ENCODE assay signal across 17 cellular contexts in the genomic region with DNA sequence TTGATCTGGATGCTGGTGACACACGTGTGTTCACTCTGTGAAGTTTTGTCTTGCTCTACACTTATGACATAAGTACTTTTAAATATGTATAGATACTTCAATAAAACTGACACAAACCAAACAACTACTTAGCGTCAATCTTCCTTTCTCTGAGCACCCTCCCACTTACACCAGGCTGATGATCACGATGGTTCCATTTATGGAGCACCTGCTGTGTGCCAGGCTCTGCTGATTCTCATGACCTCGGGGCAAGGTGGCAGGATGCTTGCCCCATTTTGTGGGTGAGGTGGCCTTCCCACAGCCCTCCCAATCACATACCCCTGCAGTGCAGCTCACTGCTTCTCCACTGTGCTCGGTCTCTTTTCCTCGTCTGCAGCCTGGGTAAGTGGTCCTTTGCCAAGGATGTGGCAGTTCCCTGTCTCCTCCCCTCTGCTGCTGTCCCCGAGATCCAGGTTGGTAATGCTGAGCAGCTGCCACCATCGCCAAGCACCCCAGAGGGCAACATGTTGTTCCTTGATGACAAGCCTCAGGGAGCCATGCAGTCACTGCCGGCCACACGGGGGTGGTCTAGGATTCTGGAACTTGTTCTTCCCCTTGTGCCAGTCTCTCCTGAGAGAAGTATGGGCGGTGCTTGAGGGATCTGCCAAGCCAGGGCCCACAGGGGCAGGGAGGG. TPM values are rescaled to one million over a fixed set of nuclear protein-coding genes. Genes with fewer than 3 reads are reported as not detected.
DNase-seq lines count a peak whose midpoint lies in the region; ATAC-seq, FAIRE-seq and TF ChIP-seq lines count a peak whose summit lies in the region.
"Had no signal": no experiment of that assay in that cellular context is flagged by ENCODE, and none has a peak within 500 bp of the region (broad histone marks: within the 10 kb centered on the region; RNA-seq: fewer than 3 reads in every experiment).

No MANE protein-coding gene starts in this region.

- H3K27me3 Mint-ChIP-seq in stimulated activated memory B cell treated with anti-CD40 and anti-IgM and Interleukin-4, amounts not matched to agents 10 μg/mL and 1 μg/mL and 100 μg/mL, for 72 hours: peaks cover 23% of the 10 kb centered on the region

- intact Hi-C loops in HepG2 (cut with micrococcal nuclease; ENCODE audit: unreplicated experiment): no loop called here
- intact Hi-C loops in right lobe of liver (cut with DNase I): no loop called here
- intact Hi-C loops in ascending aorta (cut with DNase I): no loop called here

- no peak overlapping the region for H3K4me2 ChIP-seq in HepG2 (ENCODE audit: low read depth, low read length)
- H3K4me2 ChIP-seq: BLaER1 treated with 17β-estradiol and CSF1 and Interleukin-3, amounts not matched to agents 10 nM and 100 nM had no signal

- H4K20me1 ChIP-seq in HepG2 (ENCODE audit: insufficient read depth, low read length): no peaks in the 10 kb centered on the region
- H4K20me1 ChIP-seq: BLaER1 treated with 17β-estradiol and CSF1 and Interleukin-3, amounts not matched to agents 10 nM and 100 nM had no signal

- POLR2A ChIA-PET in HepG2 (lab: Yijun Ruan, JAX): no interaction called here

- CTCF ChIA-PET in HepG2 (lab: Yijun Ruan, JAX; ENCODE audit: low intra/inter-chr PET ratio, low total read pairs): no interaction called here

- BruUV-seq in HepG2 (replicated peaks; lab: Mats Ljungman, UMichigan): no TSS peak

- TF ChIP-seq EP300 in HepG2 (IDR thresholded peaks at IDR 0.05; ENCODE audit: low read depth in 2 of 2, low read length in 2 of 2) (no peak), HepG2 (CRISPR knock-in tag; IDR thresholded peaks at IDR 0.05; ENCODE audit: borderline replicate concordance) (no peak)

- H3K36me3 Mint-ChIP-seq in stimulated activated memory B cell treated with anti-CD40 and anti-IgM and Interleukin-4, amounts not matched to agents 10 μg/mL and 1 μg/mL and 100 μg/mL, for 72 hours: no peaks in the 10 kb centered on the region

- H3K36me3 ChIP-seq in HepG2 (replicated peaks in 1 of 2; ENCODE audit: control insufficient read depth in 1 of 2, insufficient read depth in 2 of 2, low read length in 2 of 2) (no peaks in the 10 kb centered on the region), right lobe of liver (no peaks in the 10 kb centered on the region), H7 (replicated peaks; ENCODE audit: control insufficient read depth, insufficient read depth, low read length) (no peaks in the 10 kb centered on the region), ascending aorta (no peaks in the 10 kb centered on the region)
- H3K36me3 ChIP-seq: BLaER1 treated with 17β-estradiol and CSF1 and Interleukin-3, amounts not matched to agents 10 nM and 100 nM had no signal

- no peak overlapping the region for H3K27ac Mint-ChIP-seq in stimulated activated memory B cell treated with anti-CD40 and anti-IgM and Interleukin-4, amounts not matched to agents 10 μg/mL and 1 μg/mL and 100 μg/mL, for 72 hours
- H3K27ac Mint-ChIP-seq: CD4-positive, alpha-beta T cell had no signal

- DNase-seq in HepG2 (ENCODE audit: low spot score): no peak
- DNase-seq in right lobe of liver: no peak
- peak; percentile 5 for DNase-seq in H7
- DNase-seq in cerebellum (ENCODE audit: low spot score): peak; percentile 39
- DNase-seq in ascending aorta (ENCODE audit: low spot score in 2 of 2): no peak
- DNase-seq in T-helper 2 cell: no peak
- DNase-seq: ACHN; Calu3; CD4-positive, alpha-beta T cell; DMS 273 treated with DMSO at 0.1 percent for 48 hours; GOT3; IMR-90 had no signal

- no peak overlapping the region for H2AFZ ChIP-seq in HepG2 (ENCODE audit: low read length)

- no peak overlapping the region for H3K27ac ChIP-seq in HepG2 (ENCODE audit: extremely low read length, insufficient read depth, low read length)
- no peak overlapping the region for H3K27ac ChIP-seq in right lobe of liver
- no peak overlapping the region for H3K27ac ChIP-seq in ascending aorta
- H3K27ac ChIP-seq: BLaER1 treated with 17β-estradiol and CSF1 and Interleukin-3, amounts not matched to agents 10 nM and 100 nM had no signal

- 34% methylated on average over 9 of the region's 11 CpGs for WGBS in HepG2 (ENCODE audit: low lambda C conversion rate)
- WGBS in right lobe of liver (ENCODE audit: insufficient coverage, low coverage, low lambda C conversion rate, missing lambda C conversion rate): 84% methylated on average over 9 of the region's 11 CpGs

- TF ChIP-seq RAD21 in HepG2 (CRISPR knock-in tag; IDR thresholded peaks at IDR 0.05): no peak

- in situ Hi-C loops in HepG2 (cut with HindIII; ENCODE audit: extremely low pct_ligation_motif_present, low pct_unique_long_range_greater_than_20kb): no loop called here

- H3K9me3 Mint-ChIP-seq in stimulated activated memory B cell treated with anti-CD40 and anti-IgM and Interleukin-4, amounts not matched to agents 10 μg/mL and 1 μg/mL and 100 μg/mL, for 72 hours: no peaks in the 10 kb centered on the region
- H3K9me3 Mint-ChIP-seq: CD4-positive, alpha-beta T cell had no signal

- no peaks in the 10 kb centered on the region for H3K4me1 Mint-ChIP-seq in stimulated activated memory B cell treated with anti-CD40 and anti-IgM and Interleukin-4, amounts not matched to agents 10 μg/mL and 1 μg/mL and 100 μg/mL, for 72 hours

- H3K4me1 ChIP-seq in HepG2 (ENCODE audit: insufficient read depth, low read length): no peaks in the 10 kb centered on the region
- peaks cover 0 to 7% (median 0%) of the 10 kb centered on the region in 4 donors for H3K4me1 ChIP-seq in right lobe of liver
- H3K4me1 ChIP-seq in ascending aorta: no peaks in the 10 kb centered on the region
- H3K4me1 ChIP-seq: BLaER1 treated with 17β-estradiol and CSF1 and Interleukin-3, amounts not matched to agents 10 nM and 100 nM had no signal

- no peaks in the 10 kb centered on the region for H3K79me2 ChIP-seq in HepG2 (ENCODE audit: insufficient read depth, low read length)

- ATAC-seq in HepG2 (peak; percentile 41; the same call in 2 of the 3 replicates), right lobe of liver (no peak), GM21619 (IDR thresholded peaks at IDR 0.05; ENCODE audit: unreplicated experiment) (no peak)
- peak; percentile 24 for ATAC-seq in stimulated activated memory B cell treated with anti-CD40 and anti-IgM and Interleukin-4, amounts not matched to agents 10 μg/mL and 1 μg/mL and 100 μg/mL, for 72 hours
- ATAC-seq: HCT116 had no signal

- H3K9ac ChIP-seq in HepG2 (ENCODE audit: insufficient read depth, low read depth, low read length): no peak overlapping the region
- H3K9ac ChIP-seq: BLaER1 treated with 17β-estradiol and CSF1 and Interleukin-3, amounts not matched to agents 10 nM and 100 nM had no signal

- no peak for FAIRE-seq in HepG2 (lab: Jason Lieb, UNC)
- FAIRE-seq: GM12891 had no signal

- no peak overlapping the region for H3K4me3 ChIP-seq in HepG2 (replicated peaks in 1 of 3; ENCODE audit: insufficient read depth in 1 of 3, low read depth in 2 of 3, low read length in 3 of 3)
- H3K4me3 ChIP-seq in right lobe of liver: no peak overlapping the region
- H3K4me3 ChIP-seq in H7 (ENCODE audit: insufficient read depth, low read depth, low read length): no peak overlapping the region
- H3K4me3 ChIP-seq in ascending aorta: no peak overlapping the region
- H3K4me3 ChIP-seq: BLaER1 treated with 17β-estradiol and CSF1 and Interleukin-3, amounts not matched to agents 10 nM and 100 nM had no signal

- TF ChIP-seq POLR2A in HepG2 (IDR thresholded peaks at IDR 0.05; ENCODE audit: insufficient read depth in 1 of 2, low read depth in 2 of 2, low read length in 2 of 2) (no peak), right lobe of liver (IDR thresholded peaks at IDR 0.05) (no peak)

- H3K4me3 Mint-ChIP-seq in stimulated activated memory B cell treated with anti-CD40 and anti-IgM and Interleukin-4, amounts not matched to agents 10 μg/mL and 1 μg/mL and 100 μg/mL, for 72 hours: no peak overlapping the region
- H3K4me3 Mint-ChIP-seq: CD4-positive, alpha-beta T cell had no signal

- no peaks in the 10 kb centered on the region for H3K9me3 ChIP-seq in HepG2 (ENCODE audit: low read length)
- H3K9me3 ChIP-seq in right lobe of liver: no peaks in the 10 kb centered on the region
- H3K9me3 ChIP-seq in ascending aorta: no peaks in the 10 kb centered on the region
- H3K9me3 ChIP-seq: BLaER1 treated with 17β-estradiol and CSF1 and Interleukin-3, amounts not matched to agents 10 nM and 100 nM had no signal

- peaks cover 0 to 7% of the 10 kb centered on the region in 2 experiments; a peak in 2 of 5 replicates for H3K27me3 ChIP-seq in HepG2 (ENCODE audit: control insufficient read depth in 1 of 2, insufficient read depth in 2 of 2, low read length in 2 of 2)
- H3K27me3 ChIP-seq in right lobe of liver: no peaks in the 10 kb centered on the region
- H3K27me3 ChIP-seq in H7 (ENCODE audit: control insufficient read depth, insufficient read depth, low read length): no peaks in the 10 kb centered on the region
- H3K27me3 ChIP-seq in ascending aorta: no peaks in the 10 kb centered on the region
- H3K27me3 ChIP-seq: BLaER1 treated with 17β-estradiol and CSF1 and Interleukin-3, amounts not matched to agents 10 nM and 100 nM had no signal

- 0 out of 2 replicates have a peak, but pooled peaks have one; percentile 3 for TF ChIP-seq CTCF in HepG2 (CRISPR knock-in tag; IDR thresholded peaks at IDR 0.05)
- no peak for TF ChIP-seq CTCF in right lobe of liver (IDR thresholded peaks at IDR 0.05)
- TF ChIP-seq CTCF in ascending aorta (IDR thresholded peaks at IDR 0.05): peak in 1 of 3 experiments; percentile 8

RNA-seq across cellular contexts. Expression of a gene that starts 20.6 kb away (rescaled TPM):
- total RNA-seq in HepG2 (2016; rRNA removed; fragmentation: Illumina TruSeq; extraction: Trizol): not detected in 2 replicates
- not detected in 2 replicates for total RNA-seq in HepG2 (2016; cell fraction: cytosol; rRNA removed; fragmentation: Illumina TruSeq; extraction: Trizol; ENCODE audit: low read depth)
- total RNA-seq in HepG2 (2016; cell fraction: insoluble cytoplasmic fraction; rRNA removed; fragmentation: Illumina TruSeq; extraction: Trizol): not detected in 2 replicates
- not detected in 2 replicates for total RNA-seq in HepG2 (2016; cell fraction: membrane; rRNA removed; fragmentation: Illumina TruSeq; extraction: Trizol)
- total RNA-seq in HepG2 (2016; cell fraction: nucleus; rRNA removed; fragmentation: Illumina TruSeq; extraction: Trizol): not detected in 2 replicates
- polyA plus RNA-seq in HepG2 (2011; rRNA removed): not detected in 2 replicates
- not detected in 2 replicates for polyA plus RNA-seq in HepG2 (2011; cell fraction: cytosol; rRNA removed)
- 0.12 TPM in 1 of 2 replicates, not detected in the other for polyA plus RNA-seq in HepG2 (2011; cell fraction: nucleus; rRNA removed)
- polyA plus RNA-seq in HepG2 (2012): 0.04 and 0.05 TPM in 2 replicates
- polyA plus RNA-seq in HepG2 (2016; cell fraction: cytosol; fragmentation: Illumina TruSeq; extraction: Trizol; ENCODE audit: low read depth): not detected in 2 replicates
- 0.17 TPM in 1 of 2 replicates, not detected in the other for polyA plus RNA-seq in HepG2 (2016; cell fraction: insoluble cytoplasmic fraction; fragmentation: Illumina TruSeq; extraction: Trizol; ENCODE audit: low read depth)
- not detected in 2 replicates for polyA plus RNA-seq in HepG2 (2016; cell fraction: membrane; fragmentation: Illumina TruSeq; extraction: Trizol; ENCODE audit: low read depth)
- polyA plus RNA-seq in HepG2 (2016; cell fraction: nucleus; fragmentation: Illumina TruSeq; extraction: Trizol; ENCODE audit: insufficient read depth, low read depth): not detected in 2 replicates
- polyA minus RNA-seq in HepG2 (2011; rRNA and poly(A)+ RNA removed; ENCODE audit: low replicate concordance): 0.82 TPM in 1 of 2 replicates, not detected in the other
- polyA minus RNA-seq in HepG2 (2011; cell fraction: cytosol; rRNA and poly(A)+ RNA removed): not detected in 2 replicates
- not detected in 2 replicates for polyA minus RNA-seq in HepG2 (2011; cell fraction: nucleus; rRNA and poly(A)+ RNA removed)
- 1 to 10 TPM; 1.9 to 3.7 (median 2.7) TPM for total RNA-seq in right lobe of liver
- 2.4 and 5.1 TPM in 2 replicates for total RNA-seq in H7 (2014; rRNA removed; shearing (Covaris generic))
- total RNA-seq in cerebellum: 23.5 TPM
- 32.2 TPM for total RNA-seq in ascending aorta
- total RNA-seq: CD4-positive, alpha-beta T cell had no signal

Comparison
In these comparisons a context has a peak if more than half of its experiments do, and no peak if none do; other contexts are left out.
1. ATAC-seq: peak in HepG2 (single experiment) and stimulated activated memory B cell treated with anti-CD40 and anti-IgM and Interleukin-4, amounts not matched to agents 10 μg/mL and 1 μg/mL and 100 μg/mL, for 72 hours (single experiment); none in right lobe of liver (0 of 4) and GM21619 (single experiment).
2. DNase-seq: peak in H7 (single experiment) and cerebellum (single experiment); none in HepG2 (single experiment), right lobe of liver (0 of 3), ascending aorta (0 of 2) and T-helper 2 cell (0 of 5).